ENCODE assay signal across 8 cellular contexts in genomic region chr18:5546660-5547059, GRCh38. TPM values are rescaled to one million over a fixed set of nuclear protein-coding genes. Genes with fewer than 3 reads are reported as not detected.
DNase-seq lines count a peak whose midpoint lies in the region; ATAC-seq lines count a peak whose summit lies in the region.

No MANE protein-coding gene starts in this region.

- no peak overlapping the region for H3K27ac Mint-ChIP-seq in activated CD4-positive, alpha-beta memory T cell treated with anti-CD3 and anti-CD28 coated beads, Interleukin-2, amount 10 ng/mL, durations not matched to agents 7 days and 5 days

- H3K27me3 Mint-ChIP-seq in activated CD4-positive, alpha-beta memory T cell treated with anti-CD3 and anti-CD28 coated beads, Interleukin-2, amount 10 ng/mL, durations not matched to agents 7 days and 5 days = peaks cover 23% of the 10 kb centered on the region

- POLR2A ChIA-PET in activated CD4-positive, alpha-beta memory T cell treated with anti-CD3 and anti-CD28 coated beads, Interleukin-2, amount 10 ng/mL, durations not matched to agents 7 days and 5 days (lab: Charles Lee) = no interaction called here

- no peak for ATAC-seq in GM21576 (IDR thresholded peaks at IDR 0.05; ENCODE audit: unreplicated experiment)
- no peak for ATAC-seq in HG03139 (IDR thresholded peaks at IDR 0.05; ENCODE audit: unreplicated experiment)

- CTCF ChIA-PET in activated CD4-positive, alpha-beta memory T cell treated with anti-CD3 and anti-CD28 coated beads, Interleukin-2, amount 10 ng/mL, durations not matched to agents 7 days and 5 days (lab: Charles Lee) = no interaction called here

- no peaks in the 10 kb centered on the region for H3K9me3 Mint-ChIP-seq in activated CD4-positive, alpha-beta memory T cell treated with anti-CD3 and anti-CD28 coated beads, Interleukin-2, amount 10 ng/mL, durations not matched to agents 7 days and 5 days

- peaks cover 3% of the 10 kb centered on the region for H3K4me1 Mint-ChIP-seq in activated CD4-positive, alpha-beta memory T cell treated with anti-CD3 and anti-CD28 coated beads, Interleukin-2, amount 10 ng/mL, durations not matched to agents 7 days and 5 days

- peak; percentile 19 for DNase-seq in DMS53 treated with DMSO at 0.1 percent for 48 hours (lab: John Stamatoyannopoulos, UW; ENCODE audit: unreplicated experiment)
- peak; percentile 25 for DNase-seq in NCI-H1694 treated with DMSO at 0.1 percent for 48 hours (lab: John Stamatoyannopoulos, UW)
- peak; percentile 75 for DNase-seq in dedifferentiated amniotic fluid mesenchymal stem cell (ENCODE audit: extremely low spot score)
- peak; percentile 78 for DNase-seq in medulla oblongata (ENCODE audit: extremely low spot score)
- DNase-seq in stimulated activated CD4-positive, alpha-beta T cell treated with anti-CD3 and anti-CD28 coated beads, Interleukin-4, amount 100 ng/mL, for 24 hours = no peak
- no peak for DNase-seq in activated CD4-positive, alpha-beta memory T cell treated with anti-CD3 and anti-CD28 coated beads, Interleukin-2, amount 10 ng/mL, durations not matched to agents 7 days and 5 days

- no peaks in the 10 kb centered on the region for H3K36me3 Mint-ChIP-seq in activated CD4-positive, alpha-beta memory T cell treated with anti-CD3 and anti-CD28 coated beads, Interleukin-2, amount 10 ng/mL, durations not matched to agents 7 days and 5 days (ENCODE audit: low read depth)

- no peak overlapping the region for H3K4me3 Mint-ChIP-seq in activated CD4-positive, alpha-beta memory T cell treated with anti-CD3 and anti-CD28 coated beads, Interleukin-2, amount 10 ng/mL, durations not matched to agents 7 days and 5 days

RNA-seq across cellular contexts. Expression of gene EPB41L3, which starts 2.9 kb away (rescaled TPM):
- under 1 TPM; 0.73 to 0.86 TPM for total RNA-seq in activated CD4-positive, alpha-beta memory T cell treated with anti-CD3 and anti-CD28 coated beads, Interleukin-2, amount 10 ng/mL, durations not matched to agents 7 days and 5 days

Comparison
In these comparisons a context has a peak if more than half of its experiments do, and no peak if none do; other contexts are left out.
1. DNase-seq: peak in DMS53 treated with DMSO at 0.1 percent for 48 hours (single experiment), NCI-H1694 treated with DMSO at 0.1 percent for 48 hours (single experiment), dedifferentiated amniotic fluid mesenchymal stem cell (single experiment) and medulla oblongata (single experiment); none in stimulated activated CD4-positive, alpha-beta T cell treated with anti-CD3 and anti-CD28 coated beads, Interleukin-4, amount 100 ng/mL, for 24 hours (single experiment) and activated CD4-positive, alpha-beta memory T cell treated with anti-CD3 and anti-CD28 coated beads, Interleukin-2, amount 10 ng/mL, durations not matched to agents 7 days and 5 days (single experiment).